6 cellular contexts compared by ENCODE assay signal in the genomic region with DNA sequence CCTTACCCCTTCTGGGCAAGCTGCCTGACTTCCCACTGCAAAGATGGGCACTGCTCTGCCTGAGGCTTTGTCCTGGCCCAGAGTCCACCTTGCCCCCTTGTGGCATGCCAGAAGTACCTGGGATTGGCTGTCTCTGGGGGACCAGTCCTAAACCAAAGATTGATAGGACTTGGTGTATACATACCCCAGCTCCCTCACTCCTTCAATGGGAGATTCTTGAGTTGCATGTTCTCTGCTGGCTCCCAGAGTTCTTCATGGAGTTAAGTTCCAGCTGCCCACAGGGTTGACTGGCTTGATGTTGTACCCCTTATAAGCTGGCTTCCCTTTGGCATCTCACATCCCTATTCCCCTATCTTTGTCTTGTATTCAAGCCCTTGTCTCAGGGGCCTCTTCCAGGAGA.
"Had no signal": no experiment of that assay in that cellular context is flagged by ENCODE, and none has a peak within 500 bp of the region (broad histone marks: within the 10 kb centered on the region; RNA-seq: fewer than 3 reads in every experiment).

No MANE protein-coding gene starts in this region.

- H3K4me3 ChIP-seq: K562 had no signal

- H3K4me1 Mint-ChIP-seq: IgD-negative memory B cell had no signal

- H3K27ac Mint-ChIP-seq: IgD-negative memory B cell had no signal

- H3K4me3 Mint-ChIP-seq: IgD-negative memory B cell had no signal

- H3K27ac ChIP-seq: HL-60 had no signal

- DNase-seq: IMR-90, KBM-7 had no signal

- ATAC-seq: HepG2, K562 had no signal
